11 cellular contexts compared by ENCODE assay signal in genomic region chr21:28770867-28771661, GRCh38.
DNase-seq lines count a peak whose midpoint lies in the region; ATAC-seq and TF ChIP-seq lines count a peak whose summit lies in the region.
"Had no signal": no experiment of that assay in that cellular context is flagged by ENCODE, and none has a peak within 500 bp of the region (broad histone marks: within the 10 kb centered on the region; RNA-seq: fewer than 3 reads in every experiment).

No MANE protein-coding gene starts in this region.

- H4K20me1 ChIP-seq in PC-3 (ENCODE audit: low read length): no peaks in the 10 kb centered on the region

- no peaks in the 10 kb centered on the region for H3K9me3 ChIP-seq in PC-3 (ENCODE audit: low read length)
- H3K9me3 ChIP-seq in left lung: peaks cover 0 to 9% of the 10 kb centered on the region in 2 donors
- no peaks in the 10 kb centered on the region for H3K9me3 ChIP-seq in subcutaneous abdominal adipose tissue (ENCODE audit: control insufficient read depth in 5 of 5, low read length in 5 of 5)

- H3K36me3 ChIP-seq in PC-3 (ENCODE audit: low read depth, low read length) (no peaks in the 10 kb centered on the region), left lung (no peaks in the 10 kb centered on the region), subcutaneous abdominal adipose tissue (ENCODE audit: control insufficient read depth in 5 of 5, insufficient read depth in 5 of 5, low read length in 5 of 5) (no peaks in the 10 kb centered on the region)

- H3K9ac ChIP-seq in PC-3 (ENCODE audit: low read length): no peak overlapping the region
- peak overlapping the region in 1 of 5 donors; percentile 9 for H3K9ac ChIP-seq in subcutaneous abdominal adipose tissue (ENCODE audit: low read length in 5 of 5)

- H3K4me1 ChIP-seq in PC-3 (ENCODE audit: insufficient read depth, low read length) (peaks cover 13% of the 10 kb centered on the region), left lung (peaks cover 0 to 4% of the 10 kb centered on the region in 2 donors), subcutaneous abdominal adipose tissue (ENCODE audit: control insufficient read depth in 5 of 5, insufficient read depth in 5 of 5, low read length in 5 of 5) (peaks cover 0 to 20% (median 14%) of the 10 kb centered on the region in 5 donors)

- peak overlapping the region; percentile 40 for H3K4me2 ChIP-seq in PC-3 (ENCODE audit: low read length)

- H3K27me3 ChIP-seq in PC-3 (ENCODE audit: low read length) (no peaks in the 10 kb centered on the region), left lung (no peaks in the 10 kb centered on the region), subcutaneous abdominal adipose tissue (ENCODE audit: control insufficient read depth in 5 of 5, insufficient read depth in 4 of 5, low read length in 5 of 5) (no peaks in the 10 kb centered on the region)

- TF ChIP-seq CTCF in PC-3 (conservative IDR thresholded peaks at IDR 0.05; ENCODE audit: low read depth, low read length) (no peak), epithelial cell of proximal tubule (conservative IDR thresholded peaks at IDR 0.05; ENCODE audit: low read depth, low read length) (peak; percentile 30), left lung (IDR thresholded peaks at IDR 0.05) (no peak)

- H3K4me3 ChIP-seq in PC-3 (ENCODE audit: low read length) (no peak overlapping the region), epithelial cell of proximal tubule (ENCODE audit: low read depth, low read length) (no peak overlapping the region), left lung (no peak overlapping the region), subcutaneous abdominal adipose tissue (ENCODE audit: low read depth in 1 of 5, low read length in 5 of 5) (no peak overlapping the region)

- intact Hi-C loops in PC-3 (cut with micrococcal nuclease): no loop called here
- intact Hi-C loops in left lung (cut with DNase I): no loop called here

- no peak for DNase-seq in PC-3
- no peak for DNase-seq in epithelial cell of proximal tubule (ENCODE audit: low read depth)
- DNase-seq in left lung: no peak
- no peak for DNase-seq in SIG-M5 treated with dmso at 0.1 percent for 504 hours (lab: John Stamatoyannopoulos, UW; ENCODE audit: unreplicated experiment)
- DNase-seq: MV-4-11; stimulated activated naive CD4-positive, alpha-beta T cell treated with Interleukin-2 at 50 U/mL for 16 hours had no signal

- H3K27ac ChIP-seq in PC-3 (ENCODE audit: low read length) (no peak overlapping the region), left lung (peak overlapping the region; percentile 2 to 57), subcutaneous abdominal adipose tissue (ENCODE audit: low read depth, low read length) (peak overlapping the region; percentile 34)
- H3K27ac ChIP-seq: epithelial cell of prostate had no signal

- no TSS peak for BruUV-seq in PC-3 (replicated peaks; lab: Mats Ljungman, UMichigan)

- POLR2A ChIA-PET in PC-3 (lab: Charles Lee; ENCODE audit: unreplicated experiment): no interaction called here

- no peaks in the 10 kb centered on the region for H3K9me2 ChIP-seq in PC-3 (replicated peaks; ENCODE audit: low read length)

- CTCF ChIA-PET in PC-3 (lab: Charles Lee): no interaction called here

- no peak for ATAC-seq in PC-3
- peak; percentile 54 for ATAC-seq in left lung
- ATAC-seq in GM19351 (IDR thresholded peaks at IDR 0.05; ENCODE audit: unreplicated experiment): no peak
- no peak for ATAC-seq in GM18519 (IDR thresholded peaks at IDR 0.05; ENCODE audit: low FRiP score, unreplicated experiment)
- no peak for ATAC-seq in GM19455 (IDR thresholded peaks at IDR 0.05; ENCODE audit: unreplicated experiment)

- H3K79me2 ChIP-seq in PC-3 (ENCODE audit: low read length): no peaks in the 10 kb centered on the region

- H2AFZ ChIP-seq in PC-3 (ENCODE audit: low read length): no peak overlapping the region

- H3F3A ChIP-seq in PC-3 (ENCODE audit: low read length, unreplicated experiment): no peaks in the 10 kb centered on the region
